ENCODE assay signal across 8 cellular contexts in the genomic region with DNA sequence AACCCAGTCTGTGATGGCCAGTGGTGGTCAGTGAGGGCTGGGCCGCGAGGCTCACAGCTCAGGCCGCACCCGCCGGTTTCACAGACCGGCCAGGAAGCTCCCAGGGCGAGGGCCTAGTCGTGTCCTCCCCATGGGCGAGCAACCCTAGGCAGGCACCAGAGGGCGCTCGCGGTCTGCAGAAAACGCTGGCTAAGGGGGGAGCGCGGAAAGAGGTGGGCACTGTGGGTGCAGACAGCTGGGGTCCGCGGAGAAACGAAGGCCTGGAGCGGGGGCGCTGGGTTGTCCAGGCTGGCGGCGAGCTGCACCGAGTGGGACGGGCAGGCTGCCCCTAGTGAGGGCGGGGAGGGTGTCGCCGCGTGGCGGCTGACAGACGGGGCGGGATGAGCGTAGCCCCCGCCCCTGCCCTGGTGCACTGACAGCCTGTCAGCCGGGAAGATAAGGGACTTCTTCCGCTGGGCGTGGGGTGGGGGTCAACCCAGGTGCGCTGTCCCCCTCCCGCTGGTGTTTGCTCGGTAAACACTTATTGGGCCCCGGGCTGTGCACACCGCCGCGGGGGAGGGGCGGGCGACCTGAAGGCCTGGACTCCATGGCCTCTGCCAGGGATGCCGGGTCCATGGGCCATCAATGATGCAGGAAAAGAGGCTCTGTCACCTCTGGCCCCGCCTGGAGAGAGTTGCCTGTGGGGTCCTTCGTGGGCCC. TPM values are rescaled to one million over a fixed set of nuclear protein-coding genes. Genes with fewer than 3 reads are reported as not detected.
DNase-seq lines count a peak whose midpoint lies in the region; ATAC-seq and TF ChIP-seq lines count a peak whose summit lies in the region.

No MANE protein-coding gene starts in this region.

- WGBS in gastroesophageal sphincter (ENCODE audit: low coverage in 1 of 2), 2 donors, result 20% methylated on average over 1 of the region's 48 CpGs; no CpG with 5 or more reads in 1 of the 2 donors

- TF ChIP-seq EP300 in gastroesophageal sphincter (IDR thresholded peaks at IDR 0.05), result no peak

- H3K4me2 ChIP-seq in Karpas-422 (ENCODE audit: low read depth, low read length, poor library complexity, severe bottlenecking), result peak overlapping the region; percentile 55

- TF ChIP-seq CTCF in gastroesophageal sphincter (IDR thresholded peaks at IDR 0.05), result peak in 3 of 4 experiments; percentile 96

- H3K9ac ChIP-seq in Karpas-422 (ENCODE audit: low read length), result no peak overlapping the region

- DNase-seq in GF-D8 (lab: John Stamatoyannopoulos, UW) (peak; percentile 4), Karpas-422 (peak; percentile 93), SJSA1 (ENCODE audit: low read depth in 1 of 2, low spot score in 2 of 2) (peak; percentile 83 to 85), nucleus accumbens (lab: John Stamatoyannopoulos, UW) (peak in 51 of 56 donors; percentile 3 to 87 (median 61)), stromal cell of bone marrow (ENCODE audit: low read depth) (peak; percentile 42)
- peak; percentile 75 for DNase-seq in activated gamma-delta T cell treated with anti-CD3 and anti-CD28 coated beads, Interleukin-2, amount 50 U/mL, for 16 hours (ENCODE audit: low read depth)

- peak overlapping the region; percentile 50; the same call in 1 of the 2 replicates for H3K4me3 ChIP-seq in Karpas-422 (ENCODE audit: low read length)
- H3K4me3 ChIP-seq in SJSA1, result peak overlapping the region; percentile 32
- H3K4me3 ChIP-seq in gastroesophageal sphincter, result peak overlapping the region in 1 of 2 donors; percentile 47

- no peak overlapping the region for H2AFZ ChIP-seq in Karpas-422 (ENCODE audit: low read length)

- no peaks in the 10 kb centered on the region for H4K20me1 ChIP-seq in Karpas-422 (ENCODE audit: insufficient read depth, low read depth, low read length)

- peak; percentile 84 for ATAC-seq in gastroesophageal sphincter
- ATAC-seq in GM21528 (IDR thresholded peaks at IDR 0.05; ENCODE audit: low FRiP score, unreplicated experiment), result no peak

- H3K27me3 ChIP-seq in Karpas-422 (ENCODE audit: low read length), result no peaks in the 10 kb centered on the region
- H3K27me3 ChIP-seq in SJSA1 (replicated peaks), result no peaks in the 10 kb centered on the region
- peaks cover 16% of the 10 kb centered on the region for H3K27me3 ChIP-seq in gastroesophageal sphincter

- H3K36me3 ChIP-seq in Karpas-422 (ENCODE audit: insufficient read depth, low read length) (no peaks in the 10 kb centered on the region), SJSA1 (no peaks in the 10 kb centered on the region), gastroesophageal sphincter (no peaks in the 10 kb centered on the region)

- H3K9me2 ChIP-seq in Karpas-422 (replicated peaks; ENCODE audit: insufficient read depth, low read length), result no peaks in the 10 kb centered on the region

- H3K4me1 ChIP-seq in Karpas-422 (ENCODE audit: low read length) (peaks cover 5% of the 10 kb centered on the region; the same call in 1 of the 2 replicates), SJSA1 (replicated peaks) (peaks cover 10% of the 10 kb centered on the region), gastroesophageal sphincter (peaks cover 0 to 11% (median 0%) of the 10 kb centered on the region in 3 donors)

- no peak overlapping the region for H3K27ac ChIP-seq in Karpas-422 (ENCODE audit: low read length)
- H3K27ac ChIP-seq in SJSA1, result no peak overlapping the region
- no peak overlapping the region for H3K27ac ChIP-seq in gastroesophageal sphincter

- TF ChIP-seq POLR2A in gastroesophageal sphincter (IDR thresholded peaks at IDR 0.05), result no peak

- H3K9me3 ChIP-seq in Karpas-422 (ENCODE audit: low read length), result no peaks in the 10 kb centered on the region
- H3K9me3 ChIP-seq in SJSA1 (replicated peaks), result no peaks in the 10 kb centered on the region
- no peaks in the 10 kb centered on the region for H3K9me3 ChIP-seq in gastroesophageal sphincter

- no peaks in the 10 kb centered on the region for H3K79me2 ChIP-seq in Karpas-422 (ENCODE audit: low read length)

RNA-seq across cellular contexts. Expression of a gene that starts 7.5 kb away (rescaled TPM):
- total RNA-seq in Karpas-422 (2014; rRNA removed; shearing (Covaris generic); ENCODE audit: low replicate concordance), result not detected in 2 replicates
- total RNA-seq in SJSA1 (2014; rRNA removed; shearing (Covaris generic)), result 0.53 and 4.9 TPM in 2 replicates
- total RNA-seq in gastroesophageal sphincter, result 10 to 100 TPM in 1 of 4 donors, 1 to 10 TPM in 3; 2.0 to 12.5 (median 5.6) TPM

RNA-seq across cellular contexts. Expression of a gene that starts 16.5 kb away (rescaled TPM):
- not detected in 2 replicates for total RNA-seq in Karpas-422 (2014; rRNA removed; shearing (Covaris generic); ENCODE audit: low replicate concordance)
- 8.8 and 13.3 TPM in 2 replicates for total RNA-seq in SJSA1 (2014; rRNA removed; shearing (Covaris generic))
- total RNA-seq in gastroesophageal sphincter, result 10 to 100 TPM; 21.9 to 51.1 (median 26.4) TPM

RNA-seq across cellular contexts. Expression of a gene that starts 29.8 kb away (rescaled TPM):
- not detected in 2 replicates for total RNA-seq in Karpas-422 (2014; rRNA removed; shearing (Covaris generic); ENCODE audit: low replicate concordance)
- total RNA-seq in SJSA1 (2014; rRNA removed; shearing (Covaris generic)), result 0.31 and 0.61 TPM in 2 replicates
- total RNA-seq in gastroesophageal sphincter, result 1 to 10 TPM in 2 of 4 donors, under 1 TPM in 2; 0.31 to 2.7 (median 1.2) TPM

Comparison
In these comparisons a context has a peak if more than half of its experiments do, and no peak if none do; other contexts are left out.
1. DNase-seq: peak in every context shown above with its lines; median percentile 93 in Karpas-422; 84 in SJSA1; 75 in activated gamma-delta T cell treated with anti-CD3 and anti-CD28 coated beads, Interleukin-2, amount 50 U/mL, for 16 hours; 61 in nucleus accumbens; 42 in stromal cell of bone marrow; 4 in GF-D8.